8 cellular contexts compared by ENCODE assay signal in the genomic region with DNA sequence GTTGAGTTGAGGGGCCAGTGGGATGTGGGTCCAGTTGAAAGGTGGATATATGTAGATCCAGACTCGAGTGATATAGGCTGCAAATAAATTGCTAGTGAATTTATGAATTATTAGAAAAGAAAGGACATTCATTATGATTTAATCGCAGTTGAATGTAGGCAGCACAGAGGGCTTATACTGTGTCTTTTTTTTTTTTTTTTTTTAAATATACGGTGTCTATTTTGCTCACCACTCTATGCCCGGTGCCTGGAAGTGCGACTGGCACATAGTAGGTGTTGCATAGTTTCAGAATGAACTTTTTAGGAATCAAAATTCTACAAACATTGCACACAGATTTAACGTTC. TPM values are rescaled to one million over a fixed set of nuclear protein-coding genes. Genes with fewer than 3 reads are reported as not detected.
A peak's percentile ranks its signal among the peaks of the same experiment; 100 is the strongest.
DNase-seq lines count a peak whose midpoint lies in the region; ATAC-seq, FAIRE-seq and TF ChIP-seq lines count a peak whose summit lies in the region.

No MANE protein-coding gene starts in this region.

- H3K27ac Mint-ChIP-seq in CD14-positive monocyte = peak overlapping the region; percentile 96 to 98 (median 98)
- H3K27ac Mint-ChIP-seq in astrocyte (ENCODE audit: unreplicated experiment) = peak overlapping the region; percentile 48

- no peak for TF ChIP-seq CTCF in CD14-positive monocyte (IDR thresholded peaks at IDR 0.05)
- no peak for TF ChIP-seq CTCF in astrocyte (IDR thresholded peaks at IDR 0.05; ENCODE audit: insufficient read depth, low read depth, low read length)
- TF ChIP-seq CTCF in liver (IDR thresholded peaks at IDR 0.05; ENCODE audit: low read depth, low read length, missing input control) = no peak
- TF ChIP-seq CTCF in vagina (IDR thresholded peaks at IDR 0.05) = no peak

- H3K4me2 ChIP-seq in astrocyte (ENCODE audit: low read length) = peak overlapping the region; percentile 98

- peak overlapping the region; percentile 82 to 97 for H3K4me3 Mint-ChIP-seq in CD14-positive monocyte
- peak overlapping the region; percentile 94 for H3K4me3 Mint-ChIP-seq in astrocyte (ENCODE audit: unreplicated experiment)

- peak overlapping the region; percentile 95 for H2AFZ ChIP-seq in astrocyte (ENCODE audit: low read depth, low read length)

- H3K4me3 ChIP-seq in astrocyte (ENCODE audit: insufficient read depth, low read depth, low read length) (peak overlapping the region; percentile 98), liver (ENCODE audit: low read depth in 1 of 3, low read length in 3 of 3) (peak overlapping the region; percentile 69 to 100 (median 99)), vagina (peak overlapping the region; percentile 71 to 81)

- no peaks in the 10 kb centered on the region for H3K27me3 Mint-ChIP-seq in CD14-positive monocyte (ENCODE audit: low read depth in 3 of 3)
- no peaks in the 10 kb centered on the region for H3K27me3 Mint-ChIP-seq in astrocyte (ENCODE audit: low read depth, unreplicated experiment)

- no peaks in the 10 kb centered on the region for H4K20me1 ChIP-seq in astrocyte (ENCODE audit: insufficient read depth, low read length)

- H3K4me1 ChIP-seq in astrocyte (ENCODE audit: insufficient read depth, low read length) (peaks cover 4% of the 10 kb centered on the region), liver (ENCODE audit: control insufficient read depth in 4 of 4, insufficient read depth in 4 of 4, low read length in 3 of 4) (peaks cover 0 to 19% (median 5%) of the 10 kb centered on the region in 4 donors), vagina (peaks cover 15% of the 10 kb centered on the region)

- H3K79me2 ChIP-seq in astrocyte (ENCODE audit: insufficient read depth, low read length) = no peaks in the 10 kb centered on the region

- DNase-seq in CD14-positive monocyte (ENCODE audit: low spot score) (no peak), astrocyte (ENCODE audit: low read depth) (no peak), vagina (ENCODE audit: extremely low spot score in 2 of 2) (no peak), GDM1 (lab: John Stamatoyannopoulos, UW) (no peak), NOMO-1 treated with DMSO at 0.1 percent for 48 hours (lab: John Stamatoyannopoulos, UW; ENCODE audit: unreplicated experiment) (no peak)
- DNase-seq in effector CD4-positive, alpha-beta T cell = no peak

- H3K36me3 Mint-ChIP-seq in CD14-positive monocyte (peaks cover 3 to 4% of the 10 kb centered on the region in 2 donors), astrocyte (ENCODE audit: low read depth, unreplicated experiment) (no peaks in the 10 kb centered on the region)

- H3K27me3 ChIP-seq in astrocyte (ENCODE audit: insufficient read depth, low read length) (no peaks in the 10 kb centered on the region), liver (ENCODE audit: control insufficient read depth in 4 of 4, insufficient read depth in 4 of 4, low read length in 3 of 4) (no peaks in the 10 kb centered on the region), vagina (no peaks in the 10 kb centered on the region)

- 4% methylated on average over 6 of the region's 6 CpGs for WGBS in liver

- no peaks in the 10 kb centered on the region for H3K36me3 ChIP-seq in astrocyte (ENCODE audit: insufficient read depth, low read length)
- H3K36me3 ChIP-seq in liver (ENCODE audit: control insufficient read depth in 4 of 4, insufficient read depth in 3 of 4, low read depth in 1 of 4, low read length in 3 of 4) = peaks cover 0 to 7% (median 1%) of the 10 kb centered on the region in 4 donors
- H3K36me3 ChIP-seq in vagina = no peaks in the 10 kb centered on the region

- no peak for TF ChIP-seq POLR2A in vagina (IDR thresholded peaks at IDR 0.05)

- no peak for FAIRE-seq in astrocyte (lab: Jason Lieb, UNC)

- peaks cover 0 to 3% (median 0%) of the 10 kb centered on the region in 7 donors for H3K9me3 Mint-ChIP-seq in CD14-positive monocyte
- no peaks in the 10 kb centered on the region for H3K9me3 Mint-ChIP-seq in astrocyte (ENCODE audit: unreplicated experiment)

- peak; percentile 9 for ATAC-seq in HG02938 (IDR thresholded peaks at IDR 0.05; ENCODE audit: unreplicated experiment)

- H3K27ac ChIP-seq in astrocyte (ENCODE audit: low read depth, low read length) (no peak overlapping the region), liver (ENCODE audit: low read depth in 1 of 2, low read length in 2 of 2) (peak overlapping the region; percentile 95 to 99), vagina (peak overlapping the region; percentile 90)

- no peak for TF ChIP-seq RAD21 in liver (IDR thresholded peaks at IDR 0.05)

- H3K9me3 ChIP-seq in astrocyte (ENCODE audit: insufficient read depth, low read depth, low read length) (no peaks in the 10 kb centered on the region), liver (ENCODE audit: control insufficient read depth in 4 of 4, low read length in 3 of 4) (no peaks in the 10 kb centered on the region), vagina (no peaks in the 10 kb centered on the region)

- H3K9ac ChIP-seq in astrocyte (ENCODE audit: low read length) (peak overlapping the region; percentile 94), liver (ENCODE audit: low read depth in 1 of 2, low read length in 2 of 2) (peak overlapping the region in 1 of 2 donors; percentile 66)

- intact Hi-C loops in CD14-positive monocyte (cut with micrococcal nuclease) (loop anchor here in 1 of 2 donors (10.0 kb wide), 2 partner anchors 334 to 1026 kb away; a partner anchor contains a TSS), vagina (cut with DNase I) (loop anchor here (10.0 kb wide), 3 partner anchors 66 to 646 kb away; a partner anchor contains a TSS)

- H3K4me1 Mint-ChIP-seq in CD14-positive monocyte (peaks cover 15% of the 10 kb centered on the region), astrocyte (ENCODE audit: low read depth, unreplicated experiment) (no peaks in the 10 kb centered on the region)

TF ChIP-seq in liver, 16 proteins besides CTCF, POLR2A, EP300 and RAD21:
- TF ChIP-seq JUND (IDR thresholded peaks at IDR 0.05) (no peak), GABPA (IDR thresholded peaks at IDR 0.05 in 1 of 2, conservative IDR thresholded peaks at IDR 0.05 in 1 of 2) (no peak), TAF1 (conservative IDR thresholded peaks at IDR 0.05) (no peak), YY1 (IDR thresholded peaks at IDR 0.05) (no peak), HNF4A (conservative IDR thresholded peaks at IDR 0.05) (no peak), EGR1 (IDR thresholded peaks at IDR 0.05; ENCODE audit: low read depth in 2 of 2) (no peak), FOXA2 (IDR thresholded peaks at IDR 0.05) (no peak), HNF4G (IDR thresholded peaks at IDR 0.05) (no peak), SP1 (IDR thresholded peaks at IDR 0.05) (no peak), NR2F2 (IDR thresholded peaks at IDR 0.05) (no peak), FOXA1 (IDR thresholded peaks at IDR 0.05) (no peak), RXRA (IDR thresholded peaks at IDR 0.05) (no peak)
- TF ChIP-seq, protein P1, sequence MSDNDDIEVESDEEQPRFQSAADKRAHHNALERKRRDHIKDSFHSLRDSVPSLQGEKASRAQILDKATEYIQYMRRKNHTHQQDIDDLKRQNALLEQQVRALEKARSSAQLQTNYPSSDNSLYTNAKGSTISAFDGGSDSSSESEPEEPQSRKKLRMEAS (IDR thresholded peaks at IDR 0.05) = no peak
- TF ChIP-seq, protein P2, sequence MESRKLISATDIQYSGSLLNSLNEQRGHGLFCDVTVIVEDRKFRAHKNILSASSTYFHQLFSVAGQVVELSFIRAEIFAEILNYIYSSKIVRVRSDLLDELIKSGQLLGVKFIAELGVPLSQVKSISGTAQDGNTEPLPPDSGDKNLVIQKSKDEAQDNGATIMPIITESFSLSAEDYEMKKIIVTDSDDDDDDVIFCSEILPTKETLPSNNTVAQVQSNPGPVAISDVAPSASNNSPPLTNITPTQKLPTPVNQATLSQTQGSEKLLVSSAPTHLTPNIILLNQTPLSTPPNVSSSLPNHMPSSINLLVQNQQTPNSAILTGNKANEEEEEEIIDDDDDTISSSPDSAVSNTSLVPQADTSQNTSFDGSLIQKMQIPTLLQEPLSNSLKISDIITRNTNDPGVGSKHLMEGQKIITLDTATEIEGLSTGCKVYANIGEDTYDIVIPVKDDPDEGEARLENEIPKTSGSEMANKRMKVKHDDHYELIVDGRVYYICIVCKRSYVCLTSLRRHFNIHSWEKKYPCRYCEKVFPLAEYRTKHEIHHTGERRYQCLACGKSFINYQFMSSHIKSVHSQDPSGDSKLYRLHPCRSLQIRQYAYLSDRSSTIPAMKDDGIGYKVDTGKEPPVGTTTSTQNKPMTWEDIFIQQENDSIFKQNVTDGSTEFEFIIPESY (IDR thresholded peaks at IDR 0.05) = no peak
- TF ChIP-seq, protein P3, sequence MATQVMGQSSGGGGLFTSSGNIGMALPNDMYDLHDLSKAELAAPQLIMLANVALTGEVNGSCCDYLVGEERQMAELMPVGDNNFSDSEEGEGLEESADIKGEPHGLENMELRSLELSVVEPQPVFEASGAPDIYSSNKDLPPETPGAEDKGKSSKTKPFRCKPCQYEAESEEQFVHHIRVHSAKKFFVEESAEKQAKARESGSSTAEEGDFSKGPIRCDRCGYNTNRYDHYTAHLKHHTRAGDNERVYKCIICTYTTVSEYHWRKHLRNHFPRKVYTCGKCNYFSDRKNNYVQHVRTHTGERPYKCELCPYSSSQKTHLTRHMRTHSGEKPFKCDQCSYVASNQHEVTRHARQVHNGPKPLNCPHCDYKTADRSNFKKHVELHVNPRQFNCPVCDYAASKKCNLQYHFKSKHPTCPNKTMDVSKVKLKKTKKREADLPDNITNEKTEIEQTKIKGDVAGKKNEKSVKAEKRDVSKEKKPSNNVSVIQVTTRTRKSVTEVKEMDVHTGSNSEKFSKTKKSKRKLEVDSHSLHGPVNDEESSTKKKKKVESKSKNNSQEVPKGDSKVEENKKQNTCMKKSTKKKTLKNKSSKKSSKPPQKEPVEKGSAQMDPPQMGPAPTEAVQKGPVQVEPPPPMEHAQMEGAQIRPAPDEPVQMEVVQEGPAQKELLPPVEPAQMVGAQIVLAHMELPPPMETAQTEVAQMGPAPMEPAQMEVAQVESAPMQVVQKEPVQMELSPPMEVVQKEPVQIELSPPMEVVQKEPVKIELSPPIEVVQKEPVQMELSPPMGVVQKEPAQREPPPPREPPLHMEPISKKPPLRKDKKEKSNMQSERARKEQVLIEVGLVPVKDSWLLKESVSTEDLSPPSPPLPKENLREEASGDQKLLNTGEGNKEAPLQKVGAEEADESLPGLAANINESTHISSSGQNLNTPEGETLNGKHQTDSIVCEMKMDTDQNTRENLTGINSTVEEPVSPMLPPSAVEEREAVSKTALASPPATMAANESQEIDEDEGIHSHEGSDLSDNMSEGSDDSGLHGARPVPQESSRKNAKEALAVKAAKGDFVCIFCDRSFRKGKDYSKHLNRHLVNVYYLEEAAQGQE (IDR thresholded peaks at IDR 0.05) = no peak
- TF ChIP-seq, protein P4, sequence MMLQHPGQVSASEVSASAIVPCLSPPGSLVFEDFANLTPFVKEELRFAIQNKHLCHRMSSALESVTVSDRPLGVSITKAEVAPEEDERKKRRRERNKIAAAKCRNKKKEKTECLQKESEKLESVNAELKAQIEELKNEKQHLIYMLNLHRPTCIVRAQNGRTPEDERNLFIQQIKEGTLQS (IDR thresholded peaks at IDR 0.05) = no peak

RNA-seq across cellular contexts. Expression of a gene that starts 0.8 kb away (rescaled TPM):
- polyA plus RNA-seq in CD14-positive monocyte (1 to 10 TPM; 1.5 to 2.2 TPM), liver (1 to 10 TPM; 1.9 to 4.4 TPM)
- total RNA-seq in astrocyte (2.1 and 2.2 TPM in 2 replicates), liver (1 to 10 TPM; 4.6 to 4.8 TPM), vagina (0.98 TPM)
